Comparison of ENCODE assay signal across 14 cellular contexts in genomic region chrX:133609151-133609550, GRCh38.
"Had no signal": no experiment of that assay in that cellular context is flagged by ENCODE, and none has a peak within 500 bp of the region (broad histone marks: within the 10 kb centered on the region; RNA-seq: fewer than 3 reads in every experiment).

No MANE protein-coding gene starts in this region.

- H3K4me1 ChIP-seq: esophagus squamous epithelium had no signal

- H3K4me3 ChIP-seq: ascending aorta, cardiac muscle cell, esophagus squamous epithelium, tibial artery had no signal

- H3K27me3 ChIP-seq: ascending aorta, cardiac muscle cell, esophagus squamous epithelium, tibial artery had no signal

- H3K9me3 Mint-ChIP-seq: activated CD4-positive, alpha-beta memory T cell treated with anti-CD3 and anti-CD28 coated beads, Interleukin-2, amount 10 ng/mL, durations not matched to agents 7 days and 5 days; activated naive CD8-positive, alpha-beta T cell treated with anti-CD3 and anti-CD28 coated beads, Interleukin-2, amount 10 ng/mL, durations not matched to agents 7 days and 5 days had no signal

- ATAC-seq: activated T-cell treated with anti-CD3 and anti-CD28 coated beads, Interleukin-2, amount 50 U/mL, for 72 hours; left colon; stimulated activated effector memory CD8-positive, alpha-beta T cell treated with anti-CD3 and anti-CD28 coated beads, Interleukin-12 subunit alpha, Interleukin-12 subunit beta, amount 100 ng/mL, for 72 hours had no signal

- DNase-seq: activated CD4-positive, alpha-beta memory T cell treated with anti-CD3 and anti-CD28 coated beads, Interleukin-2, amount 10 ng/mL, durations not matched to agents 7 days and 5 days; activated CD8-positive, alpha-beta memory T cell treated with anti-CD3 and anti-CD28 coated beads, Interleukin-2, amount 50 U/mL, for 4 hours; activated gamma-delta T cell treated with Interleukin-2 at 50 U/mL for 16 hours; activated naive CD8-positive, alpha-beta T cell treated with anti-CD3 and anti-CD28 coated beads, Interleukin-2, amount 10 ng/mL, durations not matched to agents 7 days and 5 days; activated T-cell treated with anti-CD3 and anti-CD28 coated beads, Interleukin-2, amount 50 U/mL, for 72 hours; esophagus squamous epithelium; glutamatergic neuron; immature natural killer cell; left colon; nephron progenitor cell; tibial artery had no signal

- H3K4me1 Mint-ChIP-seq: activated CD4-positive, alpha-beta memory T cell treated with anti-CD3 and anti-CD28 coated beads, Interleukin-2, amount 10 ng/mL, durations not matched to agents 7 days and 5 days; activated naive CD8-positive, alpha-beta T cell treated with anti-CD3 and anti-CD28 coated beads, Interleukin-2, amount 10 ng/mL, durations not matched to agents 7 days and 5 days; immature natural killer cell; stimulated activated effector memory CD8-positive, alpha-beta T cell treated with anti-CD3 and anti-CD28 coated beads, Interleukin-12 subunit alpha, Interleukin-12 subunit beta, amount 100 ng/mL, for 72 hours had no signal

- H3K36me3 ChIP-seq: ascending aorta, cardiac muscle cell, esophagus squamous epithelium, tibial artery had no signal

- H3K36me3 Mint-ChIP-seq: activated naive CD8-positive, alpha-beta T cell treated with anti-CD3 and anti-CD28 coated beads, Interleukin-2, amount 10 ng/mL, durations not matched to agents 7 days and 5 days; immature natural killer cell; stimulated activated effector memory CD8-positive, alpha-beta T cell treated with anti-CD3 and anti-CD28 coated beads, Interleukin-12 subunit alpha, Interleukin-12 subunit beta, amount 100 ng/mL, for 72 hours had no signal

- H3K27me3 Mint-ChIP-seq: activated CD4-positive, alpha-beta memory T cell treated with anti-CD3 and anti-CD28 coated beads, Interleukin-2, amount 10 ng/mL, durations not matched to agents 7 days and 5 days; activated naive CD8-positive, alpha-beta T cell treated with anti-CD3 and anti-CD28 coated beads, Interleukin-2, amount 10 ng/mL, durations not matched to agents 7 days and 5 days had no signal

- H3K4me3 Mint-ChIP-seq: activated CD4-positive, alpha-beta memory T cell treated with anti-CD3 and anti-CD28 coated beads, Interleukin-2, amount 10 ng/mL, durations not matched to agents 7 days and 5 days; activated naive CD8-positive, alpha-beta T cell treated with anti-CD3 and anti-CD28 coated beads, Interleukin-2, amount 10 ng/mL, durations not matched to agents 7 days and 5 days; activated T-cell treated with anti-CD3 and anti-CD28 coated beads, Interleukin-2, amount 50 U/mL, for 72 hours; immature natural killer cell; nephron progenitor cell; stimulated activated effector memory CD8-positive, alpha-beta T cell treated with anti-CD3 and anti-CD28 coated beads, Interleukin-12 subunit alpha, Interleukin-12 subunit beta, amount 100 ng/mL, for 72 hours had no signal

- H3K27ac Mint-ChIP-seq: activated CD4-positive, alpha-beta memory T cell treated with anti-CD3 and anti-CD28 coated beads, Interleukin-2, amount 10 ng/mL, durations not matched to agents 7 days and 5 days; activated naive CD8-positive, alpha-beta T cell treated with anti-CD3 and anti-CD28 coated beads, Interleukin-2, amount 10 ng/mL, durations not matched to agents 7 days and 5 days; activated T-cell treated with anti-CD3 and anti-CD28 coated beads, Interleukin-2, amount 50 U/mL, for 72 hours; immature natural killer cell; nephron progenitor cell; stimulated activated effector memory CD8-positive, alpha-beta T cell treated with anti-CD3 and anti-CD28 coated beads, Interleukin-12 subunit alpha, Interleukin-12 subunit beta, amount 100 ng/mL, for 72 hours had no signal

- H3K9me3 ChIP-seq: esophagus squamous epithelium, tibial artery had no signal

- H3K27ac ChIP-seq: ascending aorta, cardiac muscle cell, esophagus squamous epithelium had no signal
